Comparison of ENCODE assay signal across 17 cellular contexts in the genomic region with DNA sequence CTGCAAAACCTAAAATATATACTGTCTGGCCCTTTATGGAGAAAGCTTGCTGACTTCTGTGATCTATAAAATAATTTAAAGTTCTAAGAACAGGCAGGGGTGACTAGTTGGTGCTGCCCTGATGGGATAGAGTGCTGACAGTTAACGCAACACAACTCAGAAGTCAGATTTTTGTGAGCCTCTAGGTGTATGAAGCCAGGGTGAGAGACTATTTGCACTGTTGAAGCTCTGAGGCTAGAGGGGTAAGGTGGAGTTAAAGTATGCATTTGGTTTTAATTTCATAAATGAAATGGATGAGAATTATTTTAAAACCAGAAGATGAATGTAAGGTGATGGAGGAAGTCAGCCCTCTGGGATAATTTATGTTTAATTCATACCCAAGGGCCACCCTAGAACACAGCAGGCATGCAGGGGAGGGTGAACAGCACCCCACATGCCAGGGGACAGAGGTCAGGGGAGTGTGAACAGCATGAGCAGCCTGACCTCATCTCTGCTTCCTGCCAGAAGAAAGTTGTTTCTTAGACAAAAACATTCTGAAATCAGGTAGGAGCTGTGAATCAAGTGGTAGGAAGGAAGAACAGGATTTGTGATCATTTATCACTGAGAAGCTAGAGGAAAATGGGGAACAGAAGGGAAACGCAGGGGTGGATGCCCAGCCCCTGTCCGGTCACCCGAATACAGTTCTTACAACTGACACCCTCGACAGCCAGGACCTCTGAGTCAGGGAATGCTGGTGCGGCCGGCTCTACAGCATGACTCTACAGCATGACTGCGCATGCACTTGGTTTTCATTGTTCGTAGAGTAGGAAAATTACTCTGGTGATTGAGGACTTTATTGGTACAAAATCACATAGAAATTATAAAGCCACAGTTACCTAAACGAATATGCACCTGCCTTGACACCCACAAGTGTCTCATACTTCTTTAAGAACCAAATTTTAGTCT.
A peak's percentile ranks its signal among the peaks of the same experiment; 100 is the strongest.
DNase-seq lines count a peak whose midpoint lies in the region; ATAC-seq and TF ChIP-seq lines count a peak whose summit lies in the region.
"Had no signal": no experiment of that assay in that cellular context is flagged by ENCODE, and none has a peak within 500 bp of the region (broad histone marks: within the 10 kb centered on the region; RNA-seq: fewer than 3 reads in every experiment).

No MANE protein-coding gene starts in this region.

- no peaks in the 10 kb centered on the region for H3K9me3 Mint-ChIP-seq in activated CD4-positive, alpha-beta T cell treated with anti-CD3 and anti-CD28 coated beads, Interleukin-2, amount 10 ng/mL, durations not matched to agents 24 days and 14 days
- H3K9me3 Mint-ChIP-seq in activated T-helper 17 cell treated with anti-CD3 and anti-CD28 coated beads, Interleukin-2, amount 50 U/mL, for 72 hours = no peaks in the 10 kb centered on the region

- H3K27me3 ChIP-seq in foreskin keratinocyte (no peaks in the 10 kb centered on the region), psoas muscle (ENCODE audit: insufficient read depth in 3 of 3, low read length in 2 of 3) (no peaks in the 10 kb centered on the region)
- H3K27me3 ChIP-seq: gastroesophageal sphincter, left lung, uterus had no signal

- H3K4me1 ChIP-seq in foreskin keratinocyte (peaks cover 22% of the 10 kb centered on the region), psoas muscle (peaks cover 13% of the 10 kb centered on the region)
- H3K4me1 ChIP-seq: left lung, uterus had no signal

- no peak overlapping the region for H3K4me3 Mint-ChIP-seq in activated CD4-positive, alpha-beta T cell treated with anti-CD3 and anti-CD28 coated beads, Interleukin-2, amount 10 ng/mL, durations not matched to agents 24 days and 14 days
- no peak overlapping the region for H3K4me3 Mint-ChIP-seq in activated T-helper 17 cell treated with anti-CD3 and anti-CD28 coated beads, Interleukin-2, amount 50 U/mL, for 72 hours

- WGBS in psoas muscle, 3 donors = 59 to 70% (median 64%) methylated on average over 10 of the region's 10 CpGs

- TF ChIP-seq CTCF in foreskin keratinocyte (conservative IDR thresholded peaks at IDR 0.05) = no peak
- TF ChIP-seq CTCF in psoas muscle (IDR thresholded peaks at IDR 0.05) = no peak

- H3K27ac Mint-ChIP-seq in activated CD4-positive, alpha-beta T cell treated with anti-CD3 and anti-CD28 coated beads, Interleukin-2, amount 10 ng/mL, durations not matched to agents 24 days and 14 days = peak overlapping the region; percentile 30
- peak overlapping the region; percentile 78 for H3K27ac Mint-ChIP-seq in activated T-helper 17 cell treated with anti-CD3 and anti-CD28 coated beads, Interleukin-2, amount 50 U/mL, for 72 hours

- no peak overlapping the region for H3K4me3 ChIP-seq in psoas muscle
- H3K4me3 ChIP-seq: gastroesophageal sphincter, left lung, uterus had no signal

- H3K27ac ChIP-seq in foreskin keratinocyte (no peak overlapping the region), psoas muscle (peak overlapping the region; percentile 43)
- H3K27ac ChIP-seq: gastroesophageal sphincter, left lung, uterus had no signal

- intact Hi-C loops in activated CD4-positive, alpha-beta T cell treated with anti-CD3 and anti-CD28 coated beads, Interleukin-2, amount 10 ng/mL, durations not matched to agents 24 days and 14 days (cut with micrococcal nuclease) = no loop called here
- intact Hi-C loops in psoas muscle (cut with DNase I) = no loop called here

- no peaks in the 10 kb centered on the region for H3K36me3 ChIP-seq in psoas muscle (ENCODE audit: insufficient read depth in 1 of 2, low read depth in 1 of 2)
- H3K36me3 ChIP-seq: gastroesophageal sphincter, uterus had no signal

- peaks cover 52% of the 10 kb centered on the region for H3K36me3 Mint-ChIP-seq in activated CD4-positive, alpha-beta T cell treated with anti-CD3 and anti-CD28 coated beads, Interleukin-2, amount 10 ng/mL, durations not matched to agents 24 days and 14 days (ENCODE audit: low read depth)
- peaks cover 56% of the 10 kb centered on the region for H3K36me3 Mint-ChIP-seq in activated T-helper 17 cell treated with anti-CD3 and anti-CD28 coated beads, Interleukin-2, amount 50 U/mL, for 72 hours (ENCODE audit: low read depth)

- H3K4me1 Mint-ChIP-seq in activated CD4-positive, alpha-beta T cell treated with anti-CD3 and anti-CD28 coated beads, Interleukin-2, amount 10 ng/mL, durations not matched to agents 24 days and 14 days = peaks cover 27% of the 10 kb centered on the region
- peaks cover 32% of the 10 kb centered on the region for H3K4me1 Mint-ChIP-seq in activated T-helper 17 cell treated with anti-CD3 and anti-CD28 coated beads, Interleukin-2, amount 50 U/mL, for 72 hours

- ATAC-seq in activated T-helper 17 cell treated with anti-CD3 and anti-CD28 coated beads, Interleukin-2, amount 50 U/mL, for 72 hours (replicated peaks) = no peak
- ATAC-seq in foreskin keratinocyte (peak; percentile 98), psoas muscle (peak; percentile 78 to 82 (median 79)), HG03520 (IDR thresholded peaks at IDR 0.05; ENCODE audit: unreplicated experiment) (no peak), GM18502 (IDR thresholded peaks at IDR 0.05; ENCODE audit: poor library complexity, unreplicated experiment) (no peak)
- ATAC-seq: gastroesophageal sphincter, left lung had no signal

- H3K27me3 Mint-ChIP-seq in activated CD4-positive, alpha-beta T cell treated with anti-CD3 and anti-CD28 coated beads, Interleukin-2, amount 10 ng/mL, durations not matched to agents 24 days and 14 days = no peaks in the 10 kb centered on the region
- H3K27me3 Mint-ChIP-seq in activated T-helper 17 cell treated with anti-CD3 and anti-CD28 coated beads, Interleukin-2, amount 50 U/mL, for 72 hours = no peaks in the 10 kb centered on the region

- H3K9me3 ChIP-seq in psoas muscle = no peaks in the 10 kb centered on the region
- H3K9me3 ChIP-seq: gastroesophageal sphincter, uterus had no signal

- no peak for DNase-seq in activated CD4-positive, alpha-beta T cell treated with anti-CD3 and anti-CD28 coated beads, Interleukin-2, amount 10 ng/mL, durations not matched to agents 24 days and 14 days
- no peak for DNase-seq in activated CD4-positive, alpha-beta T cell treated with anti-CD3 and anti-CD28 coated beads for 4 hours
- peak in 1 of 2 donors; percentile 61 for DNase-seq in foreskin keratinocyte
- DNase-seq in psoas muscle = no peak
- no peak for DNase-seq in NOMO-1 treated with DMSO at 0.1 percent for 48 hours (lab: John Stamatoyannopoulos, UW; ENCODE audit: unreplicated experiment)
- DNase-seq: cortex of kidney; GOT3; left lung; NCI-H1105; NCI-H446; occipital lobe; stimulated activated CD4-positive, alpha-beta T cell treated with anti-CD3 and anti-CD28 coated beads, Interleukin-15, amount 100 ng/mL, for 24 hours; uterus had no signal

Comparison
In these comparisons a context has a peak if more than half of its experiments do, and no peak if none do; other contexts are left out.
1. ATAC-seq: peak in foreskin keratinocyte (single experiment) and psoas muscle (4 of 4); none in activated T-helper 17 cell treated with anti-CD3 and anti-CD28 coated beads, Interleukin-2, amount 50 U/mL, for 72 hours (single experiment), HG03520 (single experiment) and GM18502 (single experiment).